14 cellular contexts compared by ENCODE assay signal in the genomic region with DNA sequence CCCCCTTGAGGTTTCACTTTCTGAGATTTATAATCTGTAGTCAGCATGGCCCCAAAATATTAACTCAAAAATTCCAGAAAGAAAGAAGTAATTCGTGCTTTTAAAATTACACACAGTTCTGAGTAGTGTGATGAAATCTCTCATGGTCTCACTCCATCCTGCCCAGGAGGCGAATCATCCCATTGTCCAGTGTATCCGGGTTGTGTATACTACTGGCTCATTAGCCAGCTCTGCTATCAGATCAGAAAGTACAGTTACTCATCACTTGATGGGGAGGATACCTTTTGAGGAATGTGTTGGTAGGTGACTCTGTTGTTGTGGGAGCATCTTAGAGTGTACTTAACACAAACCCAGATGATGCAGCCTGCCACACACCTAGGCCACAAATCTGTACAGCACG.
A peak's percentile ranks its signal among the peaks of the same experiment; 100 is the strongest.
DNase-seq lines count a peak whose midpoint lies in the region; ATAC-seq, FAIRE-seq and TF ChIP-seq lines count a peak whose summit lies in the region.
"Had no signal": no experiment of that assay in that cellular context is flagged by ENCODE, and none has a peak within 500 bp of the region (broad histone marks: within the 10 kb centered on the region; RNA-seq: fewer than 3 reads in every experiment).

No MANE protein-coding gene starts in this region.

- no peak overlapping the region for H3K27ac ChIP-seq in endothelial cell of umbilical vein (ENCODE audit: insufficient read depth, low read depth, low read length)

- no TSS peak for BruUV-seq in endothelial cell of umbilical vein (replicated peaks; lab: Mats Ljungman, UMichigan)

- peaks cover 23% of the 10 kb centered on the region for H3K4me1 ChIP-seq in endothelial cell of umbilical vein (ENCODE audit: control insufficient read depth, extremely low read depth, insufficient read depth, low read length)

- H3K9me1 ChIP-seq in endothelial cell of umbilical vein (replicated peaks; ENCODE audit: control insufficient read depth, extremely low read depth, insufficient read depth, low read length), result no peaks in the 10 kb centered on the region

- H2AFZ ChIP-seq in endothelial cell of umbilical vein (ENCODE audit: low read depth, low read length), result no peak overlapping the region

- ATAC-seq in omental fat pad (ENCODE audit: low FRiP score), result peak; percentile 88
- ATAC-seq in HG02798 (IDR thresholded peaks at IDR 0.05; ENCODE audit: poor library complexity, unreplicated experiment), result no peak
- no peak for ATAC-seq in GM19395 (IDR thresholded peaks at IDR 0.05; ENCODE audit: unreplicated experiment)
- ATAC-seq: T-cell had no signal

- no peak for TF ChIP-seq CTCF in endothelial cell of umbilical vein (IDR thresholded peaks at IDR 0.05; ENCODE audit: extremely low read depth in 1 of 2, insufficient read depth in 1 of 2, low read depth in 1 of 2, low read length in 2 of 2)
- TF ChIP-seq CTCF in omental fat pad (IDR thresholded peaks at IDR 0.05), result no peak

- no peak overlapping the region for H3K4me3 ChIP-seq in endothelial cell of umbilical vein (replicated peaks in 1 of 3; ENCODE audit: insufficient read depth in 1 of 3, low read depth in 1 of 3, low read length in 3 of 3)
- H3K4me3 ChIP-seq: gastroesophageal sphincter, lung had no signal

- peak; percentile 79 for DNase-seq in EL
- DNase-seq in endothelial cell of umbilical vein (ENCODE audit: low read depth, low spot score), result peak; percentile 20
- no peak for DNase-seq in omental fat pad (ENCODE audit: low spot score)
- no peak for DNase-seq in NCI-H748 (lab: John Stamatoyannopoulos, UW; ENCODE audit: unreplicated experiment)
- no peak for DNase-seq in NCI-H774 (lab: John Stamatoyannopoulos, UW)
- DNase-seq: GOT3, MM.1S, NCI-H510A treated with DMSO at 0.1 percent for 48 hours, T-cell had no signal

- CTCF ChIA-PET in endothelial cell of umbilical vein (lab: Charles Lee), result interaction anchor here (1.3 to 9.0 kb wide), 2 partner anchors 17 to 21 kb away, joined by 4 to 110 read pairs; no protein-coding TSS in a partner anchor

- POLR2A ChIA-PET in endothelial cell of umbilical vein (lab: Charles Lee), result no interaction called here

- no peaks in the 10 kb centered on the region for H4K20me1 ChIP-seq in endothelial cell of umbilical vein (replicated peaks; ENCODE audit: control insufficient read depth, extremely low read depth, insufficient read depth, low read length)

- peaks cover 0 to 2% of the 10 kb centered on the region in 2 experiments for H3K36me3 ChIP-seq in endothelial cell of umbilical vein (ENCODE audit: control insufficient read depth in 2 of 2, extremely low read depth in 1 of 2, insufficient read depth in 2 of 2, low read length in 2 of 2)

- intact Hi-C loops in endothelial cell of umbilical vein (cut with micrococcal nuclease), result no loop called here

- no peak overlapping the region for H3K9ac ChIP-seq in endothelial cell of umbilical vein (replicated peaks; ENCODE audit: extremely low read depth, insufficient read depth, low read length)

- H3K79me2 ChIP-seq in endothelial cell of umbilical vein (ENCODE audit: control insufficient read depth, insufficient read depth, low read length), result no peaks in the 10 kb centered on the region

- FAIRE-seq in endothelial cell of umbilical vein (lab: Jason Lieb, UNC), result no peak

- dilution Hi-C loops in endothelial cell of umbilical vein (cut with MboI; ENCODE audit: extremely low pct_ligation_motif_present, low sequenced_read_pairs), result no loop called here

- no peak overlapping the region for H3K4me2 ChIP-seq in endothelial cell of umbilical vein (ENCODE audit: insufficient read depth, low read length)

- TF ChIP-seq POLR2A in endothelial cell of umbilical vein (IDR thresholded peaks at IDR 0.05; ENCODE audit: low read depth, low read length), result no peak

- no peaks in the 10 kb centered on the region for H3K27me3 ChIP-seq in endothelial cell of umbilical vein (ENCODE audit: control insufficient read depth in 2 of 2, insufficient read depth in 2 of 2, low read length in 2 of 2)
- H3K27me3 ChIP-seq: gastroesophageal sphincter had no signal

- no peaks in the 10 kb centered on the region for H3K9me3 ChIP-seq in endothelial cell of umbilical vein (replicated peaks; ENCODE audit: control insufficient read depth, insufficient read depth, low read length)
- H3K9me3 ChIP-seq: gastroesophageal sphincter had no signal

TF ChIP-seq in PFSK-1, 5 proteins besides CTCF, POLR2A, EP300 and RAD21:
- TF ChIP-seq TAF1 (IDR thresholded peaks at IDR 0.05; ENCODE audit: borderline replicate concordance, insufficient read depth, low read length) (peak; percentile 33; the same call in 1 of the 2 replicates), POLR2AphosphoS5 (IDR thresholded peaks at IDR 0.05; ENCODE audit: low read depth, low read length) (no peak), FOXP2 (optimal IDR thresholded peaks at IDR 0.05; ENCODE audit: borderline replicate concordance, extremely low read depth, extremely low read length, insufficient read depth) (peak; percentile 41), SIN3A (IDR thresholded peaks at IDR 0.05; ENCODE audit: borderline replicate concordance, insufficient read depth, low read length) (no peak)
- TF ChIP-seq, protein P1, sequence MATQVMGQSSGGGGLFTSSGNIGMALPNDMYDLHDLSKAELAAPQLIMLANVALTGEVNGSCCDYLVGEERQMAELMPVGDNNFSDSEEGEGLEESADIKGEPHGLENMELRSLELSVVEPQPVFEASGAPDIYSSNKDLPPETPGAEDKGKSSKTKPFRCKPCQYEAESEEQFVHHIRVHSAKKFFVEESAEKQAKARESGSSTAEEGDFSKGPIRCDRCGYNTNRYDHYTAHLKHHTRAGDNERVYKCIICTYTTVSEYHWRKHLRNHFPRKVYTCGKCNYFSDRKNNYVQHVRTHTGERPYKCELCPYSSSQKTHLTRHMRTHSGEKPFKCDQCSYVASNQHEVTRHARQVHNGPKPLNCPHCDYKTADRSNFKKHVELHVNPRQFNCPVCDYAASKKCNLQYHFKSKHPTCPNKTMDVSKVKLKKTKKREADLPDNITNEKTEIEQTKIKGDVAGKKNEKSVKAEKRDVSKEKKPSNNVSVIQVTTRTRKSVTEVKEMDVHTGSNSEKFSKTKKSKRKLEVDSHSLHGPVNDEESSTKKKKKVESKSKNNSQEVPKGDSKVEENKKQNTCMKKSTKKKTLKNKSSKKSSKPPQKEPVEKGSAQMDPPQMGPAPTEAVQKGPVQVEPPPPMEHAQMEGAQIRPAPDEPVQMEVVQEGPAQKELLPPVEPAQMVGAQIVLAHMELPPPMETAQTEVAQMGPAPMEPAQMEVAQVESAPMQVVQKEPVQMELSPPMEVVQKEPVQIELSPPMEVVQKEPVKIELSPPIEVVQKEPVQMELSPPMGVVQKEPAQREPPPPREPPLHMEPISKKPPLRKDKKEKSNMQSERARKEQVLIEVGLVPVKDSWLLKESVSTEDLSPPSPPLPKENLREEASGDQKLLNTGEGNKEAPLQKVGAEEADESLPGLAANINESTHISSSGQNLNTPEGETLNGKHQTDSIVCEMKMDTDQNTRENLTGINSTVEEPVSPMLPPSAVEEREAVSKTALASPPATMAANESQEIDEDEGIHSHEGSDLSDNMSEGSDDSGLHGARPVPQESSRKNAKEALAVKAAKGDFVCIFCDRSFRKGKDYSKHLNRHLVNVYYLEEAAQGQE (IDR thresholded peaks at IDR 0.05; ENCODE audit: insufficient read depth in 1 of 2, low read depth in 2 of 2, low read length in 2 of 2), result peak in 1 of 2 experiments; percentile 41; a peak in 1 of 4 replicates

TF ChIP-seq in endothelial cell of umbilical vein, 7 proteins besides CTCF, POLR2A, EP300 and RAD21:
- TF ChIP-seq MYC (IDR thresholded peaks at IDR 0.05; ENCODE audit: low read depth, low read length) (no peak), GATA2 (IDR thresholded peaks at IDR 0.05; ENCODE audit: insufficient read depth, insufficient read length, low read depth, low read length) (peak; percentile 95), EZH2 (IDR thresholded peaks at IDR 0.05; ENCODE audit: borderline replicate concordance, low read depth, low read length, severe bottlenecking) (no peak), FOS (IDR thresholded peaks at IDR 0.05; ENCODE audit: borderline replicate concordance, insufficient read depth, low read length) (peak; percentile 74), POLR2AphosphoS5 (IDR thresholded peaks at IDR 0.05; ENCODE audit: insufficient read depth, low read depth, low read length) (no peak)

Comparison
In these comparisons a context has a peak if more than half of its experiments do, and no peak if none do; other contexts are left out.
1. DNase-seq: peak in EL (single experiment) and endothelial cell of umbilical vein (single experiment); none in omental fat pad (single experiment), NCI-H748 (single experiment) and NCI-H774 (single experiment).